ENCODE assay signal across 15 cellular contexts in genomic region chr11:10845589-10845988, GRCh38. TPM values are rescaled to one million over a fixed set of nuclear protein-coding genes. Genes with fewer than 3 reads are reported as not detected.
DNase-seq lines count a peak whose midpoint lies in the region; ATAC-seq and TF ChIP-seq lines count a peak whose summit lies in the region.
"Had no signal": no experiment of that assay in that cellular context is flagged by ENCODE, and none has a peak within 500 bp of the region (broad histone marks: within the 10 kb centered on the region; RNA-seq: fewer than 3 reads in every experiment).

No MANE protein-coding gene starts in this region.

- H3K4me1 Mint-ChIP-seq in activated CD4-positive, alpha-beta T cell treated with anti-CD3 and anti-CD28 coated beads, Interleukin-2, amount 10 ng/mL, durations not matched to agents 24 days and 14 days, result peaks cover 2% of the 10 kb centered on the region

- TF ChIP-seq CTCF in heart right ventricle (IDR thresholded peaks at IDR 0.05), result no peak
- TF ChIP-seq CTCF in right atrium auricular region (IDR thresholded peaks at IDR 0.05), result no peak

- H3K4me3 Mint-ChIP-seq in activated CD4-positive, alpha-beta T cell treated with anti-CD3 and anti-CD28 coated beads, Interleukin-2, amount 10 ng/mL, durations not matched to agents 24 days and 14 days, result no peak overlapping the region
- H3K4me3 Mint-ChIP-seq: CD4-positive, alpha-beta memory T cell had no signal

- peaks cover 3% of the 10 kb centered on the region for H3K9me3 Mint-ChIP-seq in activated CD4-positive, alpha-beta T cell treated with anti-CD3 and anti-CD28 coated beads, Interleukin-2, amount 10 ng/mL, durations not matched to agents 24 days and 14 days

- H3K27ac ChIP-seq in heart right ventricle, result peak overlapping the region in 6 of 10 donors; percentile 6 to 61 (median 32)
- H3K27ac ChIP-seq in right atrium auricular region, result peak overlapping the region; percentile 3 to 30
- peak overlapping the region; percentile 34 for H3K27ac ChIP-seq in subcutaneous abdominal adipose tissue (ENCODE audit: low read depth, low read length)
- H3K27ac ChIP-seq: C4-2B had no signal

- H3K4me3 ChIP-seq in heart right ventricle (no peak overlapping the region), adipocyte (ENCODE audit: low read length) (peak overlapping the region; percentile 30), right atrium auricular region (no peak overlapping the region), subcutaneous abdominal adipose tissue (ENCODE audit: low read depth in 1 of 5, low read length in 5 of 5) (no peak overlapping the region)
- H3K4me3 ChIP-seq: HAP-1 had no signal

- H3K27me3 ChIP-seq in heart right ventricle (no peaks in the 10 kb centered on the region), adipocyte (replicated peaks; ENCODE audit: control insufficient read depth, insufficient read depth, low read length) (no peaks in the 10 kb centered on the region), right atrium auricular region (no peaks in the 10 kb centered on the region), subcutaneous abdominal adipose tissue (ENCODE audit: control insufficient read depth in 5 of 5, insufficient read depth in 4 of 5, low read length in 5 of 5) (no peaks in the 10 kb centered on the region)
- H3K27me3 ChIP-seq: BE2C had no signal

- H3K4me1 ChIP-seq in heart right ventricle, result peaks cover 0 to 27% (median 5%) of the 10 kb centered on the region in 9 donors
- peaks cover 35% of the 10 kb centered on the region for H3K4me1 ChIP-seq in adipocyte (ENCODE audit: control insufficient read depth, insufficient read depth, low read length)
- H3K4me1 ChIP-seq in right atrium auricular region, result peaks cover 0 to 13% of the 10 kb centered on the region in 2 donors
- H3K4me1 ChIP-seq in subcutaneous abdominal adipose tissue (ENCODE audit: control insufficient read depth in 5 of 5, insufficient read depth in 5 of 5, low read length in 5 of 5), result peaks cover 0 to 26% (median 5%) of the 10 kb centered on the region in 5 donors
- H3K4me1 ChIP-seq: BE2C, HAP-1 had no signal

- H3K9ac ChIP-seq in adipocyte (ENCODE audit: low read length) (peak overlapping the region; percentile 48), subcutaneous abdominal adipose tissue (ENCODE audit: low read length in 5 of 5) (no peak overlapping the region)

- 72 to 85% methylated on average over 2 of the region's 2 CpGs for WGBS in heart right ventricle, 2 donors

- DNase-seq in heart right ventricle, result no peak
- no peak for DNase-seq in cardiac septum (ENCODE audit: low spot score)
- no peak for DNase-seq in adipocyte (ENCODE audit: low read depth)
- no peak for DNase-seq in right atrium auricular region (ENCODE audit: low spot score)
- DNase-seq in cerebellar cortex (ENCODE audit: low spot score), result no peak
- DNase-seq in activated CD4-positive, alpha-beta T cell treated with anti-CD3 and anti-CD28 coated beads for 1 hour, result no peak
- no peak for DNase-seq in activated CD4-positive, alpha-beta T cell treated with anti-CD3 and anti-CD28 coated beads, Interleukin-2, amount 10 ng/mL, durations not matched to agents 24 days and 14 days
- DNase-seq: 8988T; ACHN; BE2C; CD4-positive, alpha-beta memory T cell; DMS79 had no signal

- peaks cover 23% of the 10 kb centered on the region for H3K36me3 Mint-ChIP-seq in activated CD4-positive, alpha-beta T cell treated with anti-CD3 and anti-CD28 coated beads, Interleukin-2, amount 10 ng/mL, durations not matched to agents 24 days and 14 days (ENCODE audit: low read depth)
- H3K36me3 Mint-ChIP-seq: CD4-positive, alpha-beta memory T cell had no signal

- no peaks in the 10 kb centered on the region for H3K9me3 ChIP-seq in heart right ventricle
- H3K9me3 ChIP-seq in adipocyte (ENCODE audit: control insufficient read depth, low read length), result no peaks in the 10 kb centered on the region
- H3K9me3 ChIP-seq in right atrium auricular region, result no peaks in the 10 kb centered on the region
- no peaks in the 10 kb centered on the region for H3K9me3 ChIP-seq in subcutaneous abdominal adipose tissue (ENCODE audit: control insufficient read depth in 5 of 5, low read length in 5 of 5)
- H3K9me3 ChIP-seq: BE2C, HAP-1 had no signal

- no peak overlapping the region for H3K27ac Mint-ChIP-seq in activated CD4-positive, alpha-beta T cell treated with anti-CD3 and anti-CD28 coated beads, Interleukin-2, amount 10 ng/mL, durations not matched to agents 24 days and 14 days

- intact Hi-C loops in heart right ventricle (cut with DNase I) (loop anchor here in 3 of 10 donors (5.0 kb wide), 1 partner anchor 33 kb away; no protein-coding TSS in a partner anchor), cardiac septum (cut with DNase I) (no loop called here)
- intact Hi-C loops in activated CD4-positive, alpha-beta T cell treated with anti-CD3 and anti-CD28 coated beads, Interleukin-2, amount 10 ng/mL, durations not matched to agents 24 days and 14 days (cut with micrococcal nuclease), result no loop called here

- peak in 1 of 8 donors; percentile 52 for ATAC-seq in heart right ventricle

- peaks cover 0 to 5% (median 0%) of the 10 kb centered on the region in 9 donors for H3K36me3 ChIP-seq in heart right ventricle
- H3K36me3 ChIP-seq in adipocyte (ENCODE audit: control insufficient read depth, insufficient read depth, low read length, severe bottlenecking), result no peaks in the 10 kb centered on the region
- H3K36me3 ChIP-seq in right atrium auricular region, result peaks cover under 1% of the 10 kb centered on the region
- H3K36me3 ChIP-seq in subcutaneous abdominal adipose tissue (ENCODE audit: control insufficient read depth in 5 of 5, insufficient read depth in 5 of 5, low read length in 5 of 5), result peaks cover 0 to 4% (median 0%) of the 10 kb centered on the region in 5 donors
- H3K36me3 ChIP-seq: BE2C, HAP-1 had no signal

- no peaks in the 10 kb centered on the region for H3K27me3 Mint-ChIP-seq in activated CD4-positive, alpha-beta T cell treated with anti-CD3 and anti-CD28 coated beads, Interleukin-2, amount 10 ng/mL, durations not matched to agents 24 days and 14 days
- H3K27me3 Mint-ChIP-seq: CD4-positive, alpha-beta memory T cell had no signal

RNA-seq across cellular contexts. Expression of gene ZBED5, which starts 12.3 kb away (rescaled TPM):
- total RNA-seq in heart right ventricle (10 to 100 TPM; 31.4 to 46.3 (median 39.6) TPM), cardiac septum (38.8 TPM), right atrium auricular region (10 to 100 TPM; 22.4 to 28.3 TPM)
- 10 to 100 TPM; 19.4 to 63.3 TPM for polyA plus RNA-seq in heart right ventricle
- total RNA-seq in activated CD4-positive, alpha-beta T cell treated with anti-CD3 and anti-CD28 coated beads, Interleukin-2, amount 10 ng/mL, durations not matched to agents 24 days and 14 days, result 41.8 and 43.1 TPM in 2 replicates

RNA-seq across cellular contexts. Expression of gene EIF4G2, which starts 36.9 kb away (rescaled TPM):
- total RNA-seq in heart right ventricle (1,000 to 10,000 TPM in 3 of 10 donors, 100 to 1,000 TPM in 7; 623 to 1,076 (median 970) TPM), cardiac septum (765 TPM), right atrium auricular region (100 to 1,000 TPM; 496 to 508 TPM)
- polyA plus RNA-seq in heart right ventricle, result 100 to 1,000 TPM; 119 to 283 TPM
- total RNA-seq in activated CD4-positive, alpha-beta T cell treated with anti-CD3 and anti-CD28 coated beads, Interleukin-2, amount 10 ng/mL, durations not matched to agents 24 days and 14 days, result 1,071 and 1,120 TPM in 2 replicates
